Comparison of ENCODE assay signal across 17 cellular contexts in genomic region chr11:128764617-128765095, GRCh38.
DNase-seq lines count a peak whose midpoint lies in the region; ATAC-seq and TF ChIP-seq lines count a peak whose summit lies in the region.
"Had no signal": no experiment of that assay in that cellular context is flagged by ENCODE, and none has a peak within 500 bp of the region (broad histone marks: within the 10 kb centered on the region; RNA-seq: fewer than 3 reads in every experiment).

No MANE protein-coding gene starts in this region.

- no peak for ATAC-seq in HG02610 (IDR thresholded peaks at IDR 0.05; ENCODE audit: unreplicated experiment)
- ATAC-seq: gastroesophageal sphincter, right lobe of liver had no signal

- no peak for TF ChIP-seq EP300 in stomach (IDR thresholded peaks at IDR 0.05)

- no peak overlapping the region for H2AFZ ChIP-seq in hepatocyte

- H3K9ac ChIP-seq in colonic mucosa (ENCODE audit: low read depth in 2 of 2, low read length in 2 of 2), result no peak overlapping the region

- H3K9me3 ChIP-seq in colonic mucosa, result no peaks in the 10 kb centered on the region
- no peaks in the 10 kb centered on the region for H3K9me3 ChIP-seq in stomach
- no peaks in the 10 kb centered on the region for H3K9me3 ChIP-seq in hepatocyte (ENCODE audit: low read depth)
- H3K9me3 ChIP-seq: gastroesophageal sphincter, right lobe of liver had no signal

- no peaks in the 10 kb centered on the region for H4K20me1 ChIP-seq in hepatocyte (ENCODE audit: insufficient read depth, poor library complexity, severe bottlenecking)

- H3K36me3 ChIP-seq in colonic mucosa (no peaks in the 10 kb centered on the region), stomach (peaks cover 0 to 86% (median 38%) of the 10 kb centered on the region in 4 donors), hepatocyte (replicated peaks; ENCODE audit: insufficient read depth, low read depth) (no peaks in the 10 kb centered on the region)

- H3K4me2 ChIP-seq in hepatocyte, result no peak overlapping the region

- H3K4me3 ChIP-seq in colonic mucosa (no peak overlapping the region), stomach (peak overlapping the region in 2 of 4 donors; percentile 12 to 26), hepatocyte (no peak overlapping the region)
- H3K4me3 ChIP-seq: gastroesophageal sphincter, right lobe of liver had no signal

- H3K27me3 ChIP-seq in colonic mucosa (no peaks in the 10 kb centered on the region), stomach (no peaks in the 10 kb centered on the region), hepatocyte (no peaks in the 10 kb centered on the region)
- H3K27me3 ChIP-seq: gastroesophageal sphincter, right lobe of liver had no signal

- H3K4me1 ChIP-seq in colonic mucosa, result no peaks in the 10 kb centered on the region
- peaks cover 0 to 7% (median 2%) of the 10 kb centered on the region in 4 donors for H3K4me1 ChIP-seq in stomach
- peaks cover 4% of the 10 kb centered on the region for H3K4me1 ChIP-seq in hepatocyte (ENCODE audit: insufficient read depth)
- H3K4me1 ChIP-seq: gastroesophageal sphincter, right lobe of liver had no signal

- no peaks in the 10 kb centered on the region for H3K9me2 ChIP-seq in hepatocyte (replicated peaks; ENCODE audit: insufficient read depth)

- TF ChIP-seq CTCF in colonic mucosa (IDR thresholded peaks at IDR 0.05) (no peak), stomach (IDR thresholded peaks at IDR 0.05) (no peak), hepatocyte (IDR thresholded peaks at IDR 0.05; ENCODE audit: poor library complexity) (no peak)

- 38 to 91% (median 54%) methylated on average over 17 to 18 of the region's 18 CpGs for WGBS in stomach, 5 donors
- 91% methylated on average over 18 of the region's 18 CpGs for WGBS in hepatocyte (ENCODE audit: low lambda C conversion rate, missing lambda C conversion rate)

- TF ChIP-seq POLR2A in stomach (IDR thresholded peaks at IDR 0.05), result no peak

- H3K27ac ChIP-seq in colonic mucosa (no peak overlapping the region), stomach (no peak overlapping the region), hepatocyte (no peak overlapping the region)
- H3K27ac ChIP-seq: 22Rv1, gastroesophageal sphincter, right lobe of liver had no signal

- H3K79me2 ChIP-seq in hepatocyte, result no peaks in the 10 kb centered on the region

- intact Hi-C loops in colonic mucosa (cut with DNase I), result no loop called here
- intact Hi-C loops in stomach (cut with DNase I; ENCODE audit: low total_unique reads), result no loop called here

- peak; percentile 11 for DNase-seq in DMS 273 (lab: John Stamatoyannopoulos, UW; ENCODE audit: unreplicated experiment)
- DNase-seq in DMS 273 treated with DMSO at 0.1 percent for 48 hours (lab: John Stamatoyannopoulos, UW), result no peak
- peak; percentile 79 for DNase-seq in NCI-H2081 treated with DMSO at 0.1 percent for 48 hours (lab: John Stamatoyannopoulos, UW)
- peak; percentile 39 for DNase-seq in colonic mucosa
- peak; percentile 89 for DNase-seq in stomach
- DNase-seq in hepatocyte (ENCODE audit: low spot score), result no peak
- DNase-seq in NCI-H1694 (lab: John Stamatoyannopoulos, UW), result no peak
- DNase-seq: activated CD8-positive, alpha-beta memory T cell treated with anti-CD3 and anti-CD28 coated beads for 24 hours; aorta; C1 segment of cervical spinal cord; mesendoderm; NCI-H446; right lobe of liver; stimulated activated CD4-positive, alpha-beta T cell treated with anti-CD3 and anti-CD28 coated beads, Interleukin-1b, Interleukin-23, amount 100 ng/mL, for 48 hours had no signal

Comparison
In these comparisons a context has a peak if more than half of its experiments do, and no peak if none do; other contexts are left out.
1. DNase-seq: peak in DMS 273 (single experiment), NCI-H2081 treated with DMSO at 0.1 percent for 48 hours (single experiment), colonic mucosa (single experiment) and stomach (single experiment); none in DMS 273 treated with DMSO at 0.1 percent for 48 hours (single experiment), hepatocyte (single experiment) and NCI-H1694 (single experiment).